In the genomic region with DNA sequence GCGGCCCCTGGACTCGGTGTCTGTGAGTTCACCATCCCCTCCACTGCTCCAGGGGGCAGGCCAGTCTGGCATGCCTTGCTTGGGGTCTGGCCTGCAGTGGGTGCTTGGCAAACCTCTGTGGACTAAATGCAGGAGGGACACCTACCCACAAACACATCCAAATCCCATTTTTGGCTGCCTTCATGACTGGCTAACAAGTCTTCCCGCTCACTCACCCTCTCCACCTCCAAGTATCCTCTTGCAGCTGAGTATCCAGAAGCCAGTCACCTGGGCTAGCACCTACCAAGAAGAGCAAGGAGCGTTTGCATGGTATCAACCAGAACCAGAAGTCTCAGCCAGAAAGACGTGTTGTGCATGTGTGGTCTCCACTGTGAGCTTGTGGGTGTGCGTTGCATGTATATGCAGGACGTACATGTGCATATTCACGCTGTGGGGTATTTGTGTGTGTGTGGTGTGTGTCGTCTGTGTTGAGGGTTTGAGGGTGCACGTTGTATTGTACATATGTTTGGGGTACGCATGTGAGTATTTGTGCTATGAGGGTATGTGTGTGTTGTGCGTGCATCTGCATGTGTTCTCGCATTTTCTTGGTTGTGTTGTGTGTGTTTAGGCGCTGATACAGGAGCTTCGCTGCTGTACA, we compare ENCODE assay signal across 1 cellular context.
TF ChIP-seq lines count a peak whose summit lies in the region.

No MANE protein-coding gene starts in this region.

TF ChIP-seq in IMR-90, 13 proteins besides CTCF, POLR2A, EP300 and RAD21 (continued from another document):
- TF ChIP-seq, protein P1, sequence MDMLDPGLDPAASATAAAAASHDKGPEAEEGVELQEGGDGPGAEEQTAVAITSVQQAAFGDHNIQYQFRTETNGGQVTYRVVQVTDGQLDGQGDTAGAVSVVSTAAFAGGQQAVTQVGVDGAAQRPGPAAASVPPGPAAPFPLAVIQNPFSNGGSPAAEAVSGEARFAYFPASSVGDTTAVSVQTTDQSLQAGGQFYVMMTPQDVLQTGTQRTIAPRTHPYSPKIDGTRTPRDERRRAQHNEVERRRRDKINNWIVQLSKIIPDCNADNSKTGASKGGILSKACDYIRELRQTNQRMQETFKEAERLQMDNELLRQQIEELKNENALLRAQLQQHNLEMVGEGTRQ (IDR thresholded peaks at IDR 0.05; ENCODE audit: low read depth, low read length), result no peak
- TF ChIP-seq MAFK (IDR thresholded peaks at IDR 0.05; ENCODE audit: low read depth, low read length), result no peak
- TF ChIP-seq SMC3 (IDR thresholded peaks at IDR 0.05; ENCODE audit: low read depth, low read length), result no peak
- TF ChIP-seq BHLHE40 (IDR thresholded peaks at IDR 0.05; ENCODE audit: low read depth, low read length), result no peak
- TF ChIP-seq CHD1 (IDR thresholded peaks at IDR 0.05; ENCODE audit: low read depth, low read length), result no peak
- no peak for TF ChIP-seq NFE2L2 (IDR thresholded peaks at IDR 0.05; ENCODE audit: low read depth, low read length)
- TF ChIP-seq MXI1 (IDR thresholded peaks at IDR 0.05; ENCODE audit: borderline replicate concordance, low read depth, low read length), result no peak
